In the genomic region with DNA sequence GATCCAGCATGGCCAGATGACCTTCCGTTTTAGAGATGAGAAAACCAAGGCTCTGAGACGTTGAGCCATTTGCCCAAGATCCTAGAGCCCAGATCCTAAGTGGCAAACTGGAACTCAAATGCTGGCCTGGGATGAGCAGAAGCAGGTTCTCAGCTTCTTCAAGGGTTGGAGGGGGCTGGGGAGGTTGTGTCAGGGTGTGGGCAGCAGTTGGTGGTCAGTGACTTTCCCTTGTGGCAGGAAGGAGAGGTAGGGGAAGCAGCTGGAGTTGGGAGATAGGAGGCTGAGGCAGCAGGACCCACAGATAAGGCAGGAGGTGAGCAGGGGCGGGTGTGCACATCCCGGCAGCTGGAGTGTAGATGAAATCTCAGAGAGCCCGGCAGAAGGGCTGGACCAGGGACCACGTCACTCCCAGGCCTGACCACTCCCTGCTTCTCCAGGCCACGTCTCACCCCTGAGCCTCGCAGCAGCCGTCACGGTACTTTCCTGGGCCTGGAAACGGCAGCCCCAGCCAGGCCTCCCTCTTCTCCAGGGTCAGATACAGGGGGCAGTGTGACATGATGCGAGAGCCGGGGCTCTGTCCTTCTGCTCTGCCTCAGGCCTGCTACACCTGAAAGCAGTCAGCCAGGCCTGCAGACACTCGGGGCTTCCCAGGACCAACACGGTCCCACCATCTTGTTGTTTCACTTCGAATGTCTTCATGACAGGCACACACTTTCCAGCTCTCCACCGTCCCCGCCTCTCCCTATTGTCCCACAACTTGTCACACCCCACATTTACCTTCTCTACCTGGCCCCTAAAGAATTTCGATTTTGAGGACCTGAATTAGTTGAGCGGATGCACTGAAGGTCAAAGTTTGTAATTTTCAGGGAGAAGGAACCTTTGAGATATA, we compare ENCODE assay signal across 1 cellular context.
TF ChIP-seq lines count a peak whose summit lies in the region.

No MANE protein-coding gene starts in this region.

TF ChIP-seq in HEK293T, 16 proteins besides CTCF, POLR2A, EP300 and RAD21 (continued from another document):
- no peak for TF ChIP-seq CTBP1 (IDR thresholded peaks at IDR 0.05; ENCODE audit: borderline replicate concordance)
- TF ChIP-seq, protein P1, sequence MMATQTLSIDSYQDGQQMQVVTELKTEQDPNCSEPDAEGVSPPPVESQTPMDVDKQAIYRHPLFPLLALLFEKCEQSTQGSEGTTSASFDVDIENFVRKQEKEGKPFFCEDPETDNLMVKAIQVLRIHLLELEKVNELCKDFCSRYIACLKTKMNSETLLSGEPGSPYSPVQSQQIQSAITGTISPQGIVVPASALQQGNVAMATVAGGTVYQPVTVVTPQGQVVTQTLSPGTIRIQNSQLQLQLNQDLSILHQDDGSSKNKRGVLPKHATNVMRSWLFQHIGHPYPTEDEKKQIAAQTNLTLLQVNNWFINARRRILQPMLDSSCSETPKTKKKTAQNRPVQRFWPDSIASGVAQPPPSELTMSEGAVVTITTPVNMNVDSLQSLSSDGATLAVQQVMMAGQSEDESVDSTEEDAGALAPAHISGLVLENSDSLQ (IDR thresholded peaks at IDR 0.05), result no peak
- no peak for TF ChIP-seq SP1 (IDR thresholded peaks at IDR 0.05)
- no peak for TF ChIP-seq NFRKB (IDR thresholded peaks at IDR 0.05)
- no peak for TF ChIP-seq SUZ12 (IDR thresholded peaks at IDR 0.05)
- no peak for TF ChIP-seq FOXK2 (IDR thresholded peaks at IDR 0.05)
- no peak for TF ChIP-seq FOXA1 (IDR thresholded peaks at IDR 0.05)
- TF ChIP-seq ELF4 (IDR thresholded peaks at IDR 0.05), result no peak
